ENCODE assay signal across 12 cellular contexts in the genomic region with DNA sequence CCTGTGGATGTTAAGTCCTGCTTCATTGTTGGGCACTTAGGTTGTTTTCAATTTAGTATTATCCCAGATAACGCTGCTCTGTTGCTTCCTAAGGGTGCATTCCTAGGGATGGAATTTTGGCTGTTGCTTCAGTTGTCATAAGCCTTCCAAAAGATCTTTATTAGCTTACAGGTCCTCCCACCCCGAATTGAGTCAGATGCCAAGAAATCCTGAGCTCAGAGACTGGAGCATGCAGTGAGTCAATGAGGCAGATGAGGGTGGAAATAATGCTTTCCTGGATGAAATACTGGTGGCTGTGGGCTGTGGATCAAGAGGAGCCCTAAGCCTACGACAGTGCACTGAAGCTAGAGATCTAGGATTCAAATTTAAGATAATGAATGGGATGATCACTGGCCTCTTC. TPM values are rescaled to one million over a fixed set of nuclear protein-coding genes. Genes with fewer than 3 reads are reported as not detected.
A peak's percentile ranks its signal among the peaks of the same experiment; 100 is the strongest.
DNase-seq lines count a peak whose midpoint lies in the region; ATAC-seq and TF ChIP-seq lines count a peak whose summit lies in the region.
"Had no signal": no experiment of that assay in that cellular context is flagged by ENCODE, and none has a peak within 500 bp of the region (broad histone marks: within the 10 kb centered on the region; RNA-seq: fewer than 3 reads in every experiment).

No MANE protein-coding gene starts in this region.

- peaks cover 30% of the 10 kb centered on the region for H4K20me1 ChIP-seq in smooth muscle cell (ENCODE audit: low read depth)

- H3K9ac ChIP-seq in smooth muscle cell (ENCODE audit: low read depth), result no peak overlapping the region

- 48% methylated on average over 3 of the region's 3 CpGs for WGBS in smooth muscle cell (ENCODE audit: low lambda C conversion rate)

- H3K4me3 ChIP-seq in fibroblast of villous mesenchyme (ENCODE audit: low read depth, low read length) (no peak overlapping the region), smooth muscle cell (no peak overlapping the region)
- H3K4me3 ChIP-seq: GM23338 had no signal

- H3K9me3 ChIP-seq in smooth muscle cell (replicated peaks; ENCODE audit: low read depth), result no peaks in the 10 kb centered on the region

- H2AFZ ChIP-seq in smooth muscle cell (ENCODE audit: low read depth), result no peak overlapping the region
- H2AFZ ChIP-seq: GM23338 had no signal

- H3K79me2 ChIP-seq in smooth muscle cell (ENCODE audit: low read depth), result no peaks in the 10 kb centered on the region

- H3F3A ChIP-seq in smooth muscle cell (ENCODE audit: low read depth), result peaks cover 3% of the 10 kb centered on the region

- H3K27me3 ChIP-seq in smooth muscle cell (ENCODE audit: low read depth), result no peaks in the 10 kb centered on the region

- no peak for TF ChIP-seq CTCF in fibroblast of villous mesenchyme (IDR thresholded peaks at IDR 0.05; ENCODE audit: insufficient read depth, low read depth, low read length)
- no peak for TF ChIP-seq CTCF in smooth muscle cell (IDR thresholded peaks at IDR 0.05; ENCODE audit: borderline replicate concordance, insufficient read depth, poor library complexity, severe bottlenecking)

- DNase-seq in GM04503 (ENCODE audit: low read depth) (peak; percentile 78), amniotic stem cell (lab: John Stamatoyannopoulos, UW) (peak; percentile 39), fibroblast of villous mesenchyme (ENCODE audit: low read depth) (peak; percentile 83), smooth muscle cell (lab: John Stamatoyannopoulos, UW; ENCODE audit: unreplicated experiment) (no peak), substantia nigra (lab: John Stamatoyannopoulos, UW) (no peak)
- DNase-seq in stimulated activated CD4-positive, alpha-beta T cell treated with anti-CD3 and anti-CD28 coated beads, Interleukin-4, amount 100 ng/mL, for 24 hours, result no peak
- DNase-seq: activated CD8-positive, alpha-beta memory T cell treated with anti-CD3 and anti-CD28 coated beads for 24 hours; activated naive CD4-positive, alpha-beta T cell; mesendoderm; NCI-H1092 treated with DMSO at 0.1 percent for 48 hours had no signal

- H3K4me1 ChIP-seq in smooth muscle cell (ENCODE audit: low read depth), result no peaks in the 10 kb centered on the region

- no peak for ATAC-seq in GM21360 (IDR thresholded peaks at IDR 0.05; ENCODE audit: unreplicated experiment)
- ATAC-seq: GM23338 had no signal

- H3K4me2 ChIP-seq in smooth muscle cell, result no peak overlapping the region
- H3K4me2 ChIP-seq: GM23338 had no signal

- peak overlapping the region; percentile 16 for H3K27ac ChIP-seq in smooth muscle cell (ENCODE audit: low read depth)
- no peak overlapping the region for H3K27ac ChIP-seq in substantia nigra (ENCODE audit: low read depth, low read length, poor library complexity, severe bottlenecking)

- H3K36me3 ChIP-seq in smooth muscle cell (ENCODE audit: low read depth), result peaks cover 3% of the 10 kb centered on the region

RNA-seq across cellular contexts. Expression of gene IL18BP, which starts 10.7 kb away (rescaled TPM):
- total RNA-seq in fibroblast of villous mesenchyme (2.6 and 4.2 TPM in 2 replicates), smooth muscle cell (4.5 and 10.5 TPM in 2 replicates)
- polyA plus RNA-seq in smooth muscle cell, result 0.55 and 4.6 TPM in 2 replicates

RNA-seq across cellular contexts. Expression of gene RNF121, which starts 59.2 kb away (rescaled TPM):
- total RNA-seq in fibroblast of villous mesenchyme, result 24.5 and 27.2 TPM in 2 replicates
- 35.3 and 49.5 TPM in 2 replicates for total RNA-seq in smooth muscle cell
- polyA plus RNA-seq in smooth muscle cell, result 34.4 and 34.9 TPM in 2 replicates

RNA-seq across cellular contexts. Expression of gene XNDC1N, which starts 59.7 kb away (rescaled TPM):
- 9.1 and 9.7 TPM in 2 replicates for total RNA-seq in fibroblast of villous mesenchyme
- 1.1 and 7.1 TPM in 2 replicates for total RNA-seq in smooth muscle cell
- 1.4 and 1.9 TPM in 2 replicates for polyA plus RNA-seq in smooth muscle cell

Comparison
In these comparisons a context has a peak if more than half of its experiments do, and no peak if none do; other contexts are left out.
1. DNase-seq: peak in GM04503 (single experiment), amniotic stem cell (single experiment) and fibroblast of villous mesenchyme (single experiment); none in smooth muscle cell (single experiment), substantia nigra (0 of 49) and stimulated activated CD4-positive, alpha-beta T cell treated with anti-CD3 and anti-CD28 coated beads, Interleukin-4, amount 100 ng/mL, for 24 hours (single experiment).